ENCODE assay signal across 13 cellular contexts in the genomic region with DNA sequence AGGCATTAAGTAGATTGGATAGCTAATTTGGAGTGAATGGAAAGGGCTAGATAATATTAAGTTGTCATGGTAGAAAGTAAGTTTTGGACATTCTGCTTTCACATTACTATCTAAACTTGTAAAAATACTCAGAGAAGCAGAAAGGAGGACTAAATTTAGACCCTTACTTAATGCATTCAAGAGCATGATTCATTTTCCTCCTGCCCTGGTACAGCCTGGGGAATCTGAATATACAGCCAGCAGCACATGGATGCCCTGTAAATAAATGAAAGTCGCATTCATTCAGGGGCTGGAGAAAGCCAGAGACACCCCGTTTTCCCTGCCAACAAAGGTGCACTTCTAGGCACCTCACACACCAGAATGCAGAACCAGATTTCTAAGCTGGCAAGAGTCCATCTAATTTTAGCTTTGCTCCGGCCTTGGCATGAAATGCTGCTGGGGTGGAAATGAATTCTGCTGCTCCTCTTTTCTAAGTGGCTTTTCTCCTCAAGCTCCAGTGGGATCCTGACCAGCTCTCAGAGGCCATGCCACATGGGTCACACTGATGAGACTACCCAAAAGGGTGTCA.
DNase-seq lines count a peak whose midpoint lies in the region; ATAC-seq and TF ChIP-seq lines count a peak whose summit lies in the region.
"Had no signal": no experiment of that assay in that cellular context is flagged by ENCODE, and none has a peak within 500 bp of the region (broad histone marks: within the 10 kb centered on the region; RNA-seq: fewer than 3 reads in every experiment).

No MANE protein-coding gene starts in this region.

- H3K27me3 ChIP-seq in right cardiac atrium (ENCODE audit: control insufficient read depth, insufficient read depth) (no peaks in the 10 kb centered on the region), skeletal muscle satellite cell (ENCODE audit: control insufficient read depth, insufficient read depth, low read length) (no peaks in the 10 kb centered on the region)

- H3K4me3 Mint-ChIP-seq in MCF 10A (ENCODE audit: unreplicated experiment), result no peak overlapping the region
- no peak overlapping the region for H3K4me3 Mint-ChIP-seq in progenitor cell of endocrine pancreas (ENCODE audit: low read depth)
- H3K4me3 Mint-ChIP-seq in natural killer cell treated with Interleukin-12 subunit alpha and Interleukin-12 subunit beta and Interleukin-15 and Interleukin-18, amount 100 ng/mL, for 72 hours, result no peak overlapping the region
- H3K4me3 Mint-ChIP-seq: activated naive CD8-positive, alpha-beta T cell treated with anti-CD3 and anti-CD28 coated beads for 36 hours had no signal

- no TSS peak for BruUV-seq in MCF 10A (replicated peaks; lab: Mats Ljungman, UMichigan)

- H3K36me3 ChIP-seq in skeletal muscle satellite cell (ENCODE audit: insufficient read depth, low read length), result no peaks in the 10 kb centered on the region

- POLR2A ChIA-PET in MCF 10A (lab: Yijun Ruan, JAX), result no interaction called here

- CTCF ChIA-PET in MCF 10A (lab: Yijun Ruan, JAX), result interaction anchor here (0.7 kb wide), 1 partner anchor 1877 kb away, joined by 5 read pairs; no protein-coding TSS in a partner anchor

- no peaks in the 10 kb centered on the region for H3K27me3 Mint-ChIP-seq in MCF 10A (ENCODE audit: insufficient read depth, unreplicated experiment)
- H3K27me3 Mint-ChIP-seq in progenitor cell of endocrine pancreas, result no peaks in the 10 kb centered on the region
- H3K27me3 Mint-ChIP-seq in natural killer cell treated with Interleukin-12 subunit alpha and Interleukin-12 subunit beta and Interleukin-15 and Interleukin-18, amount 100 ng/mL, for 72 hours, result peaks cover 8 to 14% of the 10 kb centered on the region in 2 donors
- H3K27me3 Mint-ChIP-seq: activated naive CD8-positive, alpha-beta T cell treated with anti-CD3 and anti-CD28 coated beads for 36 hours had no signal

- H3K4me3 ChIP-seq in right cardiac atrium (ENCODE audit: low read length), result no peak overlapping the region
- no peak overlapping the region for H3K4me3 ChIP-seq in skeletal muscle satellite cell (ENCODE audit: low read length)

- H3K27ac Mint-ChIP-seq in MCF 10A (ENCODE audit: low read depth, unreplicated experiment) (no peak overlapping the region), progenitor cell of endocrine pancreas (no peak overlapping the region)
- no peak overlapping the region for H3K27ac Mint-ChIP-seq in natural killer cell treated with Interleukin-12 subunit alpha and Interleukin-12 subunit beta and Interleukin-15 and Interleukin-18, amount 100 ng/mL, for 72 hours
- H3K27ac Mint-ChIP-seq: activated naive CD8-positive, alpha-beta T cell treated with anti-CD3 and anti-CD28 coated beads for 36 hours had no signal

- H3K4me2 ChIP-seq in skeletal muscle satellite cell (ENCODE audit: low read length), result peak overlapping the region; percentile 38

- H3K4me1 Mint-ChIP-seq in MCF 10A (ENCODE audit: insufficient read depth, unreplicated experiment) (peaks cover 27% of the 10 kb centered on the region), progenitor cell of endocrine pancreas (ENCODE audit: low read depth) (peaks cover 9% of the 10 kb centered on the region)
- H3K4me1 Mint-ChIP-seq in natural killer cell treated with Interleukin-12 subunit alpha and Interleukin-12 subunit beta and Interleukin-15 and Interleukin-18, amount 100 ng/mL, for 72 hours (ENCODE audit: low read depth in 2 of 2), result no peaks in the 10 kb centered on the region
- H3K4me1 Mint-ChIP-seq: activated naive CD8-positive, alpha-beta T cell treated with anti-CD3 and anti-CD28 coated beads for 36 hours had no signal

- no peak for TF ChIP-seq CTCF in MCF 10A (IDR thresholded peaks at IDR 0.05; ENCODE audit: unreplicated experiment)
- TF ChIP-seq CTCF in progenitor cell of endocrine pancreas (IDR thresholded peaks at IDR 0.05; ENCODE audit: unreplicated experiment), result no peak

- DNase-seq in GM03348 (ENCODE audit: low spot score) (peak; percentile 58), MCF 10A (ENCODE audit: unreplicated experiment) (peak; percentile 23), right cardiac atrium (no peak), DMS79 (lab: John Stamatoyannopoulos, UW) (no peak), AML-193 (lab: John Stamatoyannopoulos, UW) (no peak), progenitor cell of endocrine pancreas (ENCODE audit: low spot score, unreplicated experiment) (no peak)
- no peak for DNase-seq in natural killer cell treated with Interleukin-12 subunit alpha and Interleukin-12 subunit beta and Interleukin-15 and Interleukin-18, amount 100 ng/mL, for 72 hours (ENCODE audit: low spot score)
- DNase-seq: activated naive CD8-positive, alpha-beta T cell treated with anti-CD3 and anti-CD28 coated beads for 36 hours; DMS53; hippocampal formation; retina; stimulated activated naive CD4-positive, alpha-beta T cell treated with Interleukin-2 at 50 U/mL for 16 hours had no signal

- H3K36me3 Mint-ChIP-seq in MCF 10A (ENCODE audit: insufficient read depth, unreplicated experiment), result peaks cover 6% of the 10 kb centered on the region
- H3K36me3 Mint-ChIP-seq in progenitor cell of endocrine pancreas (ENCODE audit: insufficient read depth), result no peaks in the 10 kb centered on the region
- no peaks in the 10 kb centered on the region for H3K36me3 Mint-ChIP-seq in natural killer cell treated with Interleukin-12 subunit alpha and Interleukin-12 subunit beta and Interleukin-15 and Interleukin-18, amount 100 ng/mL, for 72 hours
- H3K36me3 Mint-ChIP-seq: activated naive CD8-positive, alpha-beta T cell treated with anti-CD3 and anti-CD28 coated beads for 36 hours had no signal

- peak; percentile 69 to 75 for ATAC-seq in right cardiac atrium
- no peak for ATAC-seq in natural killer cell treated with Interleukin-12 subunit alpha and Interleukin-12 subunit beta and Interleukin-15 and Interleukin-18, amount 100 ng/mL, for 72 hours

- H3K4me1 ChIP-seq in right cardiac atrium (ENCODE audit: control insufficient read depth, insufficient read depth, low read length) (peaks cover 12% of the 10 kb centered on the region), skeletal muscle satellite cell (ENCODE audit: control insufficient read depth, insufficient read depth, low read length) (peaks cover 47% of the 10 kb centered on the region)

- intact Hi-C loops in MCF 10A (cut with micrococcal nuclease), result no loop called here
- intact Hi-C loops in right cardiac atrium (cut with DNase I), result loop anchor here in 1 of 4 donors (5.0 kb wide), 1 partner anchor 100 kb away; no protein-coding TSS in a partner anchor

- H3K9me3 Mint-ChIP-seq in MCF 10A (ENCODE audit: unreplicated experiment) (no peaks in the 10 kb centered on the region), progenitor cell of endocrine pancreas (ENCODE audit: low read depth) (no peaks in the 10 kb centered on the region)
- no peaks in the 10 kb centered on the region for H3K9me3 Mint-ChIP-seq in natural killer cell treated with Interleukin-12 subunit alpha and Interleukin-12 subunit beta and Interleukin-15 and Interleukin-18, amount 100 ng/mL, for 72 hours
- H3K9me3 Mint-ChIP-seq: activated naive CD8-positive, alpha-beta T cell treated with anti-CD3 and anti-CD28 coated beads for 36 hours had no signal

- 23% methylated on average over 3 of the region's 3 CpGs for WGBS in right cardiac atrium

- H3K9me3 ChIP-seq in right cardiac atrium (ENCODE audit: control insufficient read depth, low read length) (no peaks in the 10 kb centered on the region), skeletal muscle satellite cell (replicated peaks; ENCODE audit: low read length) (no peaks in the 10 kb centered on the region)

- peak overlapping the region; percentile 94 for H3K27ac ChIP-seq in right cardiac atrium (ENCODE audit: low read length)

- peak overlapping the region; percentile 63 for H3K9ac ChIP-seq in skeletal muscle satellite cell (ENCODE audit: low read depth, low read length)

Comparison
In these comparisons a context has a peak if more than half of its experiments do, and no peak if none do; other contexts are left out.
1. DNase-seq: peak in GM03348 (single experiment) and MCF 10A (single experiment); none in right cardiac atrium (0 of 3), DMS79 (single experiment), AML-193 (0 of 2), progenitor cell of endocrine pancreas (single experiment) and natural killer cell treated with Interleukin-12 subunit alpha and Interleukin-12 subunit beta and Interleukin-15 and Interleukin-18, amount 100 ng/mL, for 72 hours (single experiment).
2. ATAC-seq: peak in right cardiac atrium (2 of 2); none in natural killer cell treated with Interleukin-12 subunit alpha and Interleukin-12 subunit beta and Interleukin-15 and Interleukin-18, amount 100 ng/mL, for 72 hours (0 of 2).